Comparison of ENCODE assay signal across 8 cellular contexts in the genomic region with DNA sequence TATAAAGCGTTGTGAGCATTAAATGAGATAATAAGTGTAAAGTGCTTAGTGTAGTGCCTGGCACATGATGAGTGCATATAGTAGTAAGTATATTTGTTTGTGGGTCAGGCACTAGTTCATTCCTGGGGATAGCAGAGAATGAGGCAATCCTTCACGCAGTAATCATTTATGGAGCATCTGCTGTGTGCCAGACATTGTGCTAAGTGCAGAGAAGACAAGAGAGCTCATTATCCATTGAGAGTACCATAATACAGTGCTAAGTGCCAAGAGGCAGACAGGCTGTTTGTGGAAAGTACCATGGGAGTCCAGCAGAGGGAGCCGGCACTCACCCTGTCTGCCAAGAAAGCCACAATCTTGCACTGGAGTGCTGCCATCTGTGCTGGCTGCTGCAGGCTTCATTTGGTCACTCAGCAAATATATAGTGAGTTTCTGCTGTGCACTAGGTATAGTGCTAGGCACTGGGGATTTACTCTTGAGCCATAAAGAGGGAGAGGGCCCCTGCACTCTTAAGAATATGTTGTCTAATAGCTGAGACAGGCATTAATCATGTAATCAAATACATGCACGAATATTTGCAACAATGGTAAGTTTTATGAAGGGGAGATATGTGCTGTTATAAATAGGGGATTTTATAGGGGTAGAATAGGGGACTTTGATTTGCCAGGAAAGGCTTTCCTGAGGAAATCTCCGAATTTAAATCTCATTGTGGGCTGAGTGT. TPM values are rescaled to one million over a fixed set of nuclear protein-coding genes. Genes with fewer than 3 reads are reported as not detected.
DNase-seq lines count a peak whose midpoint lies in the region; ATAC-seq and TF ChIP-seq lines count a peak whose summit lies in the region.

No MANE protein-coding gene starts in this region.

- DNase-seq in Calu3 (peak; percentile 90), NCI-H524 (lab: John Stamatoyannopoulos, UW) (peak; percentile 93 to 98), cerebellum (ENCODE audit: low spot score) (peak; percentile 93), left lung (peak; percentile 84 to 87)
- peak; percentile 64 to 71 for DNase-seq in activated CD4-positive, alpha-beta T cell treated with anti-CD3 and anti-CD28 coated beads for 4 hours
- DNase-seq in stimulated activated CD4-positive, alpha-beta T cell treated with anti-CD3 and anti-CD28 coated beads, Interleukin-4, amount 100 ng/mL, for 48 hours (ENCODE audit: low read depth in 2 of 2): peak; percentile 60 to 61

- intact Hi-C loops in Calu3 (cut with micrococcal nuclease; ENCODE audit: unreplicated experiment) (no loop called here), left lung (cut with DNase I) (loop anchor here in 1 of 2 donors (10.0 kb wide), 1 partner anchor 343 kb away; no protein-coding TSS in a partner anchor)

- peaks cover 0 to 47% of the 10 kb centered on the region in 2 donors for H3K36me3 ChIP-seq in left lung

- ATAC-seq in HG02759 (IDR thresholded peaks at IDR 0.05; ENCODE audit: unreplicated experiment): peak; percentile 69
- ATAC-seq in left lung: peak; percentile 97
- no peak for ATAC-seq in GM19467 (IDR thresholded peaks at IDR 0.05; ENCODE audit: unreplicated experiment)

- H3K9me3 Mint-ChIP-seq in Calu3 (ENCODE audit: low read depth, unreplicated experiment): no peaks in the 10 kb centered on the region

- no peaks in the 10 kb centered on the region for H3K27me3 ChIP-seq in left lung

- CTCF ChIA-PET in Calu3 (lab: Charles Lee): interaction anchor here (0.5 to 2.8 kb wide), 10 partner anchors 8 to 590 kb away, joined by 3 to 19 read pairs (median 4); a partner anchor contains a TSS

- peaks cover 53% of the 10 kb centered on the region for H3K36me3 Mint-ChIP-seq in Calu3 (ENCODE audit: insufficient read depth, unreplicated experiment)

- H3K4me3 Mint-ChIP-seq in Calu3 (ENCODE audit: low read depth, unreplicated experiment): no peak overlapping the region

- no peaks in the 10 kb centered on the region for H3K9me3 ChIP-seq in left lung

- no peak overlapping the region for H3K4me3 ChIP-seq in left lung

- H3K27ac Mint-ChIP-seq in Calu3 (ENCODE audit: unreplicated experiment): peak overlapping the region; percentile 11

- H3K4me1 Mint-ChIP-seq in Calu3 (ENCODE audit: low read depth, unreplicated experiment): peaks cover 49% of the 10 kb centered on the region

- BruUV-seq in Calu3 (replicated peaks; lab: Mats Ljungman, UMichigan): no TSS peak

- peaks cover 0 to 61% of the 10 kb centered on the region in 2 donors for H3K4me1 ChIP-seq in left lung

- no peaks in the 10 kb centered on the region for H3K27me3 Mint-ChIP-seq in Calu3 (ENCODE audit: unreplicated experiment)

- TF ChIP-seq CTCF in Calu3 (IDR thresholded peaks at IDR 0.05; ENCODE audit: unreplicated experiment) (peak; percentile 99), left lung (IDR thresholded peaks at IDR 0.05) (peak; percentile 84 to 90)

- no peak overlapping the region for H3K27ac ChIP-seq in left lung

RNA-seq across cellular contexts. Expression of a gene that starts 12.9 kb away (rescaled TPM):
- total RNA-seq in Calu3 (2022): 1.4 and 2.7 TPM in 2 replicates
- total RNA-seq in cerebellum: 4.2 TPM
- total RNA-seq in left lung: 1 to 10 TPM; 1.8 to 2.2 TPM

RNA-seq across cellular contexts. Expression of a gene that starts 13.2 kb away (rescaled TPM):
- total RNA-seq in Calu3 (2022): 508 and 522 TPM in 2 replicates
- 85.2 TPM for total RNA-seq in cerebellum
- 100 to 1,000 TPM; 222 to 269 TPM for total RNA-seq in left lung
